ENCODE assay signal across 1 cellular context in the genomic region with DNA sequence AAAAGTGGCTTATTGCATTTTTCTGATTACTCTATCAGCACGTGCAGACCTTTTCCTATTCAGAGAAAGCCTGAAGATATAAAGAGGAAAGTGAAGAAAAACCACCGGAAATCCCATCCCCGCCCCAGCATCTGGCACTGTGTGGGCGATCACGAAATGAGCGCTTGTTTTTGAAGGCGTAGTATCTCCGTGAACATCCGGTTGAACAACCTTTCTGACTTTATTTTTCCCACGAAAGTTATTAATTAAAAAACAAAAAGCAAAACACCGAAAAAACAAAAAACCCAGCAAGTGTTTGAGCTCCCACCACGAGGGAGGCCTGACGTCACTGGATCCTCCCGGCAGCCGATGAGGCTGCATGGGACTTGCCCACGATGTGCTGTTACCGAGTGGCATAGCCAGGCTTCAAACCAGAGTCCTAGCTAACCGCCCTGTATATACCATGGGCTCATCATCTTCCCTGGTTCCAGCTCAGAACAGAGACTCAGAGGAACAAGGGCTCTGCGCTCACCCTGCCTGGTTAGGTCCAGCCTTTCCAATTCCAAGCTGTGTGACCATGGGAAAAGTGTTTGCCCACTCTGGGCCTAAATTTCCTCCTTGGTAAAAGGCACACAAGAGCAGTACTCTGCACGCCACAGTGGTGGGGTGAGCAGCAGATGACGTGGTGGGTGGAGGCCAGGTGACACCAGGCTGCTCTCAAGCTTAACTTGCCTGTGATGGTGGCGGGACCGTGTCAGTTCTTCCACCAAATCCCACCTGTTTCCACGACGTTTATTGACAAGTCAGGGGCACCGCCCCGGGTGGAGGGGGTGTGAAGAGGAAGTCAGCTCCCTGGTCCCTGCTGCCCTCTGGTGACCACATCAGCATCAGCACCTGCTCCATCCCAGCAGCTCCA.
TF ChIP-seq lines count a peak whose summit lies in the region.

No MANE protein-coding gene starts in this region.

TF ChIP-seq in H1, 55 proteins besides CTCF, POLR2A, EP300 and RAD21:
- TF ChIP-seq HDAC6 (IDR thresholded peaks at IDR 0.05; ENCODE audit: low read depth, low read length) (no peak), BACH1 (IDR thresholded peaks at IDR 0.05; ENCODE audit: low read length) (peak; percentile 33), HDAC2 (IDR thresholded peaks at IDR 0.05; ENCODE audit: borderline replicate concordance in 1 of 2, low read depth in 2 of 2, low read length in 2 of 2) (peak in 1 of 2 experiments; percentile 97; a peak in 1 of 4 replicates), TCF12 (IDR thresholded peaks at IDR 0.05; ENCODE audit: low read depth, low read length) (no peak), SIN3A (conservative IDR thresholded peaks at IDR 0.05 in 1 of 2, IDR thresholded peaks at IDR 0.05 in 1 of 2; ENCODE audit: low read depth in 1 of 2, low read length in 2 of 2) (0 out of 4 replicates have a peak, but pooled peaks of 1 of the 2 experiments have one; percentile 22), KDM1A (IDR thresholded peaks at IDR 0.05; ENCODE audit: borderline replicate concordance, low read length) (peak; percentile 95)
